ENCODE assay signal across 22 cellular contexts in genomic region chr11:113351490-113351889, GRCh38. TPM values are rescaled to one million over a fixed set of nuclear protein-coding genes. Genes with fewer than 3 reads are reported as not detected.
DNase-seq lines count a peak whose midpoint lies in the region; ATAC-seq and TF ChIP-seq lines count a peak whose summit lies in the region.
"Had no signal": no experiment of that assay in that cellular context is flagged by ENCODE, and none has a peak within 500 bp of the region (broad histone marks: within the 10 kb centered on the region; RNA-seq: fewer than 3 reads in every experiment).

No MANE protein-coding gene starts in this region.

- H3K18ac ChIP-seq in mesendoderm (ENCODE audit: low read length): no peak overlapping the region

- H3K9me3 Mint-ChIP-seq in activated naive CD8-positive, alpha-beta T cell treated with anti-CD3 and anti-CD28 coated beads, Interleukin-2, amount 50 U/mL, for 24 hours: peaks cover 22% of the 10 kb centered on the region
- H3K9me3 Mint-ChIP-seq in endothelial cell (ENCODE audit: unreplicated experiment): no peaks in the 10 kb centered on the region

- no peak for TF ChIP-seq CTCF in endothelial cell (IDR thresholded peaks at IDR 0.05; ENCODE audit: unreplicated experiment)

- no peak overlapping the region for H3K23ac ChIP-seq in mesendoderm (ENCODE audit: low read length)

- H3K9ac ChIP-seq in mesendoderm (ENCODE audit: low read length): no peak overlapping the region
- H3K9ac ChIP-seq: GM23248 had no signal

- H3K79me1 ChIP-seq in mesendoderm (ENCODE audit: low read length): no peaks in the 10 kb centered on the region

- H2BK15ac ChIP-seq in mesendoderm (replicated peaks; ENCODE audit: low read depth): no peak overlapping the region

- H3K4ac ChIP-seq in mesendoderm (ENCODE audit: low read depth, low read length): no peak overlapping the region

- H3K79me2 ChIP-seq in mesendoderm (ENCODE audit: control insufficient read depth, insufficient read depth, low read length): no peaks in the 10 kb centered on the region

- no peak overlapping the region for H3K4me2 ChIP-seq in mesendoderm (ENCODE audit: low read length)
- H3K4me2 ChIP-seq: PC-9 had no signal

- peak; percentile 18 for DNase-seq in DMS 273 (lab: John Stamatoyannopoulos, UW; ENCODE audit: unreplicated experiment)
- DNase-seq in DMS 273 treated with DMSO at 0.1 percent for 48 hours (lab: John Stamatoyannopoulos, UW): no peak
- DNase-seq in NCI-H2171 treated with DMSO at 0.1 percent for 48 hours (lab: John Stamatoyannopoulos, UW): peak; percentile 92
- peak; percentile 12 for DNase-seq in cerebellum (ENCODE audit: low spot score)
- DNase-seq in mesendoderm: peak; percentile 19
- no peak for DNase-seq in activated naive CD8-positive, alpha-beta T cell treated with anti-CD3 and anti-CD28 coated beads, Interleukin-2, amount 50 U/mL, for 24 hours
- DNase-seq in endothelial cell (ENCODE audit: low spot score): no peak
- DNase-seq: BE2C; Calu3; CD8-positive, alpha-beta memory T cell; GM23248; H7; NCI-H1048; NCI-H1436; NCI-H187; PC-9; Right ventricle myocardium superior had no signal

- no peak overlapping the region for H2BK5ac ChIP-seq in mesendoderm (ENCODE audit: low read length)

- H3K4me3 Mint-ChIP-seq in activated naive CD8-positive, alpha-beta T cell treated with anti-CD3 and anti-CD28 coated beads, Interleukin-2, amount 50 U/mL, for 24 hours: no peak overlapping the region
- no peak overlapping the region for H3K4me3 Mint-ChIP-seq in endothelial cell (ENCODE audit: unreplicated experiment)
- H3K4me3 Mint-ChIP-seq: CD14-positive monocyte; CD8-positive, alpha-beta memory T cell had no signal

- H4K8ac ChIP-seq in mesendoderm (ENCODE audit: low read depth, low read length): no peak overlapping the region

- H3K27me3 ChIP-seq in mesendoderm (ENCODE audit: insufficient read depth, low read length, poor library complexity): no peaks in the 10 kb centered on the region
- H3K27me3 ChIP-seq: BE2C, SJSA1 had no signal

- no peak overlapping the region for H3K4me3 ChIP-seq in mesendoderm (ENCODE audit: low read length)
- H3K4me3 ChIP-seq: GM23248, PC-9, SJSA1 had no signal

- H2AK5ac ChIP-seq in mesendoderm (ENCODE audit: low read length): no peak overlapping the region

- no peak overlapping the region for H3K56ac ChIP-seq in mesendoderm (ENCODE audit: low read length)

- H3K4me1 Mint-ChIP-seq in activated naive CD8-positive, alpha-beta T cell treated with anti-CD3 and anti-CD28 coated beads, Interleukin-2, amount 50 U/mL, for 24 hours: no peaks in the 10 kb centered on the region
- peaks cover 5% of the 10 kb centered on the region for H3K4me1 Mint-ChIP-seq in endothelial cell (ENCODE audit: unreplicated experiment)
- H3K4me1 Mint-ChIP-seq: CD14-positive monocyte had no signal

- H3K36me3 ChIP-seq in mesendoderm (ENCODE audit: control insufficient read depth, insufficient read depth, low read length): no peaks in the 10 kb centered on the region
- H3K36me3 ChIP-seq: BE2C, SJSA1 had no signal

- H2BK120ac ChIP-seq in mesendoderm (ENCODE audit: low read depth, low read length): no peak overlapping the region

- no peaks in the 10 kb centered on the region for H3K27me3 Mint-ChIP-seq in activated naive CD8-positive, alpha-beta T cell treated with anti-CD3 and anti-CD28 coated beads, Interleukin-2, amount 50 U/mL, for 24 hours
- H3K27me3 Mint-ChIP-seq in endothelial cell (ENCODE audit: unreplicated experiment): no peaks in the 10 kb centered on the region
- H3K27me3 Mint-ChIP-seq: CD8-positive, alpha-beta memory T cell had no signal

- peaks cover 51% of the 10 kb centered on the region for H3K36me3 Mint-ChIP-seq in activated naive CD8-positive, alpha-beta T cell treated with anti-CD3 and anti-CD28 coated beads, Interleukin-2, amount 50 U/mL, for 24 hours (ENCODE audit: low read depth)
- H3K36me3 Mint-ChIP-seq in endothelial cell (ENCODE audit: low read depth, unreplicated experiment): peaks cover under 1% of the 10 kb centered on the region

- ATAC-seq in activated naive CD8-positive, alpha-beta T cell treated with anti-CD3 and anti-CD28 coated beads, Interleukin-2, amount 50 U/mL, for 24 hours: no peak
- no peak for ATAC-seq in GM21381 (IDR thresholded peaks at IDR 0.05; ENCODE audit: unreplicated experiment)

- peaks cover 4% of the 10 kb centered on the region for H3K4me1 ChIP-seq in mesendoderm (ENCODE audit: control insufficient read depth, low read depth, low read length)
- H3K4me1 ChIP-seq: SJSA1 had no signal

- no peak overlapping the region for H3K27ac Mint-ChIP-seq in activated naive CD8-positive, alpha-beta T cell treated with anti-CD3 and anti-CD28 coated beads, Interleukin-2, amount 50 U/mL, for 24 hours
- no peak overlapping the region for H3K27ac Mint-ChIP-seq in endothelial cell (ENCODE audit: unreplicated experiment)
- H3K27ac Mint-ChIP-seq: CD14-positive monocyte had no signal

- H3K27ac ChIP-seq in mesendoderm (ENCODE audit: low read depth, low read length): no peak overlapping the region
- H3K27ac ChIP-seq: 22Rv1, GM23248, HL-60, PC-9, SJSA1 had no signal

- WGBS in mesendoderm (ENCODE audit: extremely low coverage, insufficient coverage, low lambda C conversion rate): no CpG with 5 or more reads among the region's 4 CpGs

- no peak overlapping the region for H4K5ac ChIP-seq in mesendoderm (ENCODE audit: low read length)

RNA-seq across cellular contexts. Expression of gene ANKK1, which starts 36.1 kb away (rescaled TPM):
- total RNA-seq in cerebellum (not detected), endothelial cell (ENCODE audit: unreplicated experiment) (0.18 TPM)
- 0.04 TPM for polyA plus RNA-seq in mesendoderm (2013, experiment 1 of 2)
- 0.04 TPM for polyA plus RNA-seq in mesendoderm (2013, experiment 2 of 2)
- total RNA-seq: GM23248, H7, PC-9, Right ventricle myocardium superior, SJSA1 had no signal
- polyA plus RNA-seq: GM23248 had no signal

RNA-seq across cellular contexts. Expression of gene TTC12, which starts 37.1 kb away (rescaled TPM):
- total RNA-seq in cerebellum (7.9 TPM), endothelial cell (ENCODE audit: unreplicated experiment) (11.1 TPM)
- 5.7 TPM for polyA plus RNA-seq in mesendoderm (2013, experiment 1 of 2)
- polyA plus RNA-seq in mesendoderm (2013, experiment 2 of 2): 5.0 TPM

Comparison
In these comparisons a context has a peak if more than half of its experiments do, and no peak if none do; other contexts are left out.
1. DNase-seq: peak in DMS 273 (single experiment), NCI-H2171 treated with DMSO at 0.1 percent for 48 hours (single experiment), cerebellum (single experiment) and mesendoderm (single experiment); none in DMS 273 treated with DMSO at 0.1 percent for 48 hours (single experiment), activated naive CD8-positive, alpha-beta T cell treated with anti-CD3 and anti-CD28 coated beads, Interleukin-2, amount 50 U/mL, for 24 hours (single experiment) and endothelial cell (single experiment).